Comparison of ENCODE assay signal across 13 cellular contexts in the genomic region with DNA sequence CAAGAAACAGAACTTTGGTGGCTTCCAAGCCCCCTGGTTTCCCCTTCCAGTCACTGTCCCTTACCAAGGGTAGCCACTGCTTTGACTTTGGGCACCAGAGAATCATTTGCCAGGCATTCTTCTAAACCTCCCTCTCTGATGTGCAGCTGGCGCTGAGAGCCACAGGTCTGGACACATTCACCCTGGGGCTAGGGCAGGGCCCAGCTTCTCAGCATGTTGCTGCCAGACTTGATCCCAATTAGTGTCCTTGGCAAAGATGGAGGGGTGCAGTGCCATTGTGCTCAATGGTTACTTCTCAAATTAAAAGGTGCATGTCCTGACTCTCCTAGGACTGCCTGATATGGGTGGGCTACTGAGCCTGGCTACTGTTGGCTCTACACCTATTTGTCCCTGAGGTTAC. TPM values are rescaled to one million over a fixed set of nuclear protein-coding genes. Genes with fewer than 3 reads are reported as not detected.
DNase-seq lines count a peak whose midpoint lies in the region; ATAC-seq and TF ChIP-seq lines count a peak whose summit lies in the region.
"Had no signal": no experiment of that assay in that cellular context is flagged by ENCODE, and none has a peak within 500 bp of the region (broad histone marks: within the 10 kb centered on the region; RNA-seq: fewer than 3 reads in every experiment).

No MANE protein-coding gene starts in this region.

- H3K9me3 ChIP-seq in CD4-positive, alpha-beta T cell (ENCODE audit: control insufficient read depth, low read length) = no peaks in the 10 kb centered on the region
- H3K9me3 ChIP-seq in prostate gland (no peaks in the 10 kb centered on the region), BE2C (no peaks in the 10 kb centered on the region)

- CTCF ChIA-PET in CD4-positive, alpha-beta T cell (lab: Charles Lee) = no interaction called here

- no peak for DNase-seq in CD4-positive, alpha-beta T cell
- peak; percentile 12 for DNase-seq in M059J (ENCODE audit: low read depth)
- DNase-seq in effector memory CD8-positive, alpha-beta T cell = no peak
- DNase-seq in prostate gland (ENCODE audit: low spot score) = peak; percentile 72
- DNase-seq in sciatic nerve (ENCODE audit: low spot score) = no peak
- no peak for DNase-seq in BE2C
- DNase-seq: NCI-H1092, NCI-H748 treated with DMSO at 0.1 percent for 48 hours had no signal

- H3K9me3 Mint-ChIP-seq in CD4-positive, alpha-beta T cell = no peaks in the 10 kb centered on the region
- H3K9me3 Mint-ChIP-seq in effector memory CD8-positive, alpha-beta T cell = no peaks in the 10 kb centered on the region
- H3K9me3 Mint-ChIP-seq: activated naive CD4-positive, alpha-beta T cell treated with anti-CD3 and anti-CD28 coated beads for 36 hours; neural progenitor cell had no signal

- H3K27me3 ChIP-seq in CD4-positive, alpha-beta T cell (ENCODE audit: control insufficient read depth, insufficient read depth, low read length) = no peaks in the 10 kb centered on the region
- H3K27me3 ChIP-seq in prostate gland (replicated peaks; ENCODE audit: insufficient read depth) = no peaks in the 10 kb centered on the region
- no peaks in the 10 kb centered on the region for H3K27me3 ChIP-seq in BE2C
- H3K27me3 ChIP-seq: neural progenitor cell had no signal

- POLR2A ChIA-PET in CD4-positive, alpha-beta T cell (lab: Charles Lee) = no interaction called here

- TF ChIP-seq CTCF in CD4-positive, alpha-beta T cell (IDR thresholded peaks at IDR 0.05) = no peak
- no peak for TF ChIP-seq CTCF in prostate gland (IDR thresholded peaks at IDR 0.05)
- TF ChIP-seq CTCF in BE2C (IDR thresholded peaks at IDR 0.05; ENCODE audit: low read depth, low read length) = no peak

- H3K4me1 ChIP-seq in prostate gland (replicated peaks) (no peaks in the 10 kb centered on the region), BE2C (peaks cover 4% of the 10 kb centered on the region)

- 55% methylated on average over 1 of the region's 1 CpG for WGBS in prostate gland

- peak overlapping the region; percentile 63 for H3K27ac Mint-ChIP-seq in CD4-positive, alpha-beta T cell
- H3K27ac Mint-ChIP-seq in effector memory CD8-positive, alpha-beta T cell = peak overlapping the region in 1 of 2 donors; percentile 62
- H3K27ac Mint-ChIP-seq: activated naive CD4-positive, alpha-beta T cell treated with anti-CD3 and anti-CD28 coated beads for 36 hours; neural progenitor cell had no signal

- no peaks in the 10 kb centered on the region for H3K36me3 ChIP-seq in prostate gland
- no peaks in the 10 kb centered on the region for H3K36me3 ChIP-seq in BE2C
- H3K36me3 ChIP-seq: neural progenitor cell had no signal

- H3K27ac ChIP-seq in CD4-positive, alpha-beta T cell (ENCODE audit: low read depth, low read length) = no peak overlapping the region
- peak overlapping the region; percentile 38 to 69 for H3K27ac ChIP-seq in prostate gland
- H3K27ac ChIP-seq: neural progenitor cell had no signal

- H3K36me3 Mint-ChIP-seq in CD4-positive, alpha-beta T cell (ENCODE audit: low read depth) = no peaks in the 10 kb centered on the region
- peaks cover 6% of the 10 kb centered on the region for H3K36me3 Mint-ChIP-seq in effector memory CD8-positive, alpha-beta T cell (ENCODE audit: insufficient read depth)
- H3K36me3 Mint-ChIP-seq: neural progenitor cell had no signal

- intact Hi-C loops in CD4-positive, alpha-beta T cell (cut with DNase I, micrococcal nuclease) = no loop called here
- intact Hi-C loops in prostate gland (cut with DNase I) (no loop called here), sciatic nerve (cut with DNase I) (no loop called here)

- ATAC-seq in CD4-positive, alpha-beta T cell (ENCODE audit: poor library complexity) = no peak
- no peak for ATAC-seq in effector memory CD8-positive, alpha-beta T cell (replicated peaks)
- ATAC-seq in sciatic nerve (no peak), HG02970 (IDR thresholded peaks at IDR 0.05; ENCODE audit: low FRiP score, unreplicated experiment) (no peak)
- no peak for ATAC-seq in activated CD4-positive, CD25-positive, alpha-beta regulatory T cell treated with anti-CD3 and anti-CD28 coated beads, Interleukin-2, amount 50 U/mL, for 24 hours

- H3K4me3 Mint-ChIP-seq in CD4-positive, alpha-beta T cell = no peak overlapping the region
- peak overlapping the region; percentile 74 to 84 for H3K4me3 Mint-ChIP-seq in effector memory CD8-positive, alpha-beta T cell
- H3K4me3 Mint-ChIP-seq: activated naive CD4-positive, alpha-beta T cell treated with anti-CD3 and anti-CD28 coated beads for 36 hours; neural progenitor cell had no signal

- TF ChIP-seq POLR2A in prostate gland (IDR thresholded peaks at IDR 0.05) = no peak

- no peak overlapping the region for H3K4me3 ChIP-seq in prostate gland
- H3K4me3 ChIP-seq in BE2C (ENCODE audit: low read depth, low read length) = no peak overlapping the region
- H3K4me3 ChIP-seq: neural progenitor cell had no signal

- H3K4me1 Mint-ChIP-seq in CD4-positive, alpha-beta T cell (ENCODE audit: low read depth) = peaks cover 38% of the 10 kb centered on the region
- H3K4me1 Mint-ChIP-seq in effector memory CD8-positive, alpha-beta T cell (ENCODE audit: low read depth in 2 of 2) = peaks cover 0 to 18% of the 10 kb centered on the region in 2 donors

- H3K27me3 Mint-ChIP-seq in CD4-positive, alpha-beta T cell = no peaks in the 10 kb centered on the region
- peaks cover 15 to 25% of the 10 kb centered on the region in 2 donors for H3K27me3 Mint-ChIP-seq in effector memory CD8-positive, alpha-beta T cell

RNA-seq across cellular contexts. Expression of a gene that starts 7.6 kb away (rescaled TPM):
- total RNA-seq in CD4-positive, alpha-beta T cell = not detected
- total RNA-seq in M059J (2014; rRNA removed; shearing (Covaris generic)) = not detected in 2 replicates
- total RNA-seq in prostate gland (not detected), sciatic nerve (not detected)
- 0.37 TPM for polyA plus RNA-seq in BE2C (2012; ENCODE audit: insufficient read depth, insufficient read length, low read depth)
- total RNA-seq: activated naive CD4-positive, alpha-beta T cell treated with anti-CD3 and anti-CD28 coated beads for 36 hours; kidney epithelial cell had no signal

RNA-seq across cellular contexts. Expression of a gene that starts 24.1 kb away (rescaled TPM):
- not detected for total RNA-seq in CD4-positive, alpha-beta T cell
- total RNA-seq in M059J (2014; rRNA removed; shearing (Covaris generic)) = not detected in 2 replicates
- total RNA-seq in prostate gland = 10 to 100 TPM in 1 of 2 donors, 1 to 10 TPM in 1; 2.1 to 12.8 TPM
- 0.76 TPM for total RNA-seq in sciatic nerve
- 0.76 TPM for polyA plus RNA-seq in BE2C (2012; ENCODE audit: insufficient read depth, insufficient read length, low read depth)
- total RNA-seq: activated naive CD4-positive, alpha-beta T cell treated with anti-CD3 and anti-CD28 coated beads for 36 hours had no signal

Comparison
In these comparisons a context has a peak if more than half of its experiments do, and no peak if none do; other contexts are left out.
1. DNase-seq: peak in M059J (single experiment) and prostate gland (single experiment); none in CD4-positive, alpha-beta T cell (0 of 10), effector memory CD8-positive, alpha-beta T cell (0 of 3), sciatic nerve (single experiment) and BE2C (single experiment).